In genomic region chr7:158527038-158527437, GRCh38 we compare ENCODE assay signal across 34 cellular contexts.
"Had no signal": no experiment of that assay in that cellular context is flagged by ENCODE, and none has a peak within 500 bp of the region (broad histone marks: within the 10 kb centered on the region; RNA-seq: fewer than 3 reads in every experiment).

No MANE protein-coding gene starts in this region.

- DNase-seq: activated CD4-positive, alpha-beta T cell treated with anti-CD3 and anti-CD28 coated beads, Interleukin-2, amount 10 ng/mL, durations not matched to agents 24 days and 14 days; activated CD4-positive, alpha-beta T cell treated with anti-CD3 and anti-CD28 coated beads, Interleukin-2, amount 50 U/mL, for 4 hours; activated CD8-positive, alpha-beta T cell treated with anti-CD3 and anti-CD28 coated beads, Interleukin-2, amount 10 ng/mL, durations not matched to agents 7 days and 5 days; activated gamma-delta T cell; activated naive CD4-positive, alpha-beta T cell treated with Interleukin-2 at 50 U/mL for 16 hours; activated naive CD8-positive, alpha-beta T cell treated with anti-CD3 and anti-CD28 coated beads, Interleukin-2, amount 50 U/mL, for 24 hours; activated T-cell treated with anti-CD3 and anti-CD28 coated beads, Interleukin-2, amount 50 U/mL, for 24 hours; anterior cingulate cortex; central memory CD4-positive, alpha-beta T cell; Kasumi-1; KG1; MG63; MV-4-11; NCI-H1092; NCI-H1436 treated with DMSO at 0.1 percent for 48 hours; NCI-H1694 treated with DMSO at 0.1 percent for 48 hours; NCI-H2029; NCI-H345; NCI-H510A; NCI-H526; NCI-H748 treated with DMSO at 0.1 percent for 48 hours; NK-92 treated with Interleukin-12 subunit alpha and Interleukin-12 subunit beta, amount 100 ng/mL, for 24 hours; PC-9; Right ventricle myocardium superior; SW 1271; T-helper 1 cell; T-helper 2 cell; T-helper 9 cell had no signal

- H3K9me3 Mint-ChIP-seq: activated naive CD8-positive, alpha-beta T cell treated with anti-CD3 and anti-CD28 coated beads, Interleukin-2, amount 50 U/mL, for 24 hours; activated T-cell treated with anti-CD3 and anti-CD28 coated beads, Interleukin-2, amount 50 U/mL, for 24 hours had no signal

- H3K4me3 ChIP-seq: MG63, PC-9 had no signal

- H3K4me3 Mint-ChIP-seq: activated CD4-positive, alpha-beta T cell treated with anti-CD3 and anti-CD28 coated beads, Interleukin-2, amount 10 ng/mL, durations not matched to agents 24 days and 14 days; activated CD8-positive, alpha-beta T cell treated with anti-CD3 and anti-CD28 coated beads, Interleukin-2, amount 10 ng/mL, durations not matched to agents 7 days and 5 days; activated naive CD8-positive, alpha-beta T cell treated with anti-CD3 and anti-CD28 coated beads, Interleukin-2, amount 50 U/mL, for 24 hours; activated T-cell treated with anti-CD3 and anti-CD28 coated beads, Interleukin-2, amount 50 U/mL, for 24 hours; brain had no signal

- H3K4me2 ChIP-seq: PC-9 had no signal

- H3K27me3 ChIP-seq: MG63 had no signal

- H3K27ac Mint-ChIP-seq: activated CD4-positive, alpha-beta T cell treated with anti-CD3 and anti-CD28 coated beads, Interleukin-2, amount 10 ng/mL, durations not matched to agents 24 days and 14 days; activated CD8-positive, alpha-beta T cell treated with anti-CD3 and anti-CD28 coated beads, Interleukin-2, amount 10 ng/mL, durations not matched to agents 7 days and 5 days; activated naive CD4-positive, alpha-beta T cell treated with anti-CD3 and anti-CD28 coated beads, Interleukin-2, amount 50 U/mL, for 72 hours; activated naive CD8-positive, alpha-beta T cell treated with anti-CD3 and anti-CD28 coated beads, Interleukin-2, amount 50 U/mL, for 24 hours; activated T-cell treated with anti-CD3 and anti-CD28 coated beads, Interleukin-2, amount 50 U/mL, for 24 hours; activated T-helper 2 cell treated with anti-CD3 and anti-CD28 coated beads, Interferon-gamma antibody, Interleukin-2, Interleukin-4, amounts not matched to agents 10 μg/mL and 5 μg/mL and 100 μg/mL, durations not matched to agents 14 hours and 24 hours and 36 hours had no signal

- FAIRE-seq: bronchial epithelial cell, RCC 7860 had no signal

- H3K4me1 Mint-ChIP-seq: activated CD4-positive, alpha-beta T cell treated with anti-CD3 and anti-CD28 coated beads, Interleukin-2, amount 10 ng/mL, durations not matched to agents 24 days and 14 days; activated naive CD8-positive, alpha-beta T cell treated with anti-CD3 and anti-CD28 coated beads, Interleukin-2, amount 50 U/mL, for 24 hours had no signal

- H3K27me3 Mint-ChIP-seq: activated CD4-positive, alpha-beta T cell treated with anti-CD3 and anti-CD28 coated beads, Interleukin-2, amount 10 ng/mL, durations not matched to agents 24 days and 14 days; activated naive CD8-positive, alpha-beta T cell treated with anti-CD3 and anti-CD28 coated beads, Interleukin-2, amount 50 U/mL, for 24 hours; brain had no signal

- H3K9me3 ChIP-seq: MG63 had no signal

- H2AFZ ChIP-seq: PC-9 had no signal

- H3K27ac ChIP-seq: PC-9, RWPE1 had no signal

- H3K36me3 ChIP-seq: MG63 had no signal
